ENCODE assay signal across 8 cellular contexts in the genomic region with DNA sequence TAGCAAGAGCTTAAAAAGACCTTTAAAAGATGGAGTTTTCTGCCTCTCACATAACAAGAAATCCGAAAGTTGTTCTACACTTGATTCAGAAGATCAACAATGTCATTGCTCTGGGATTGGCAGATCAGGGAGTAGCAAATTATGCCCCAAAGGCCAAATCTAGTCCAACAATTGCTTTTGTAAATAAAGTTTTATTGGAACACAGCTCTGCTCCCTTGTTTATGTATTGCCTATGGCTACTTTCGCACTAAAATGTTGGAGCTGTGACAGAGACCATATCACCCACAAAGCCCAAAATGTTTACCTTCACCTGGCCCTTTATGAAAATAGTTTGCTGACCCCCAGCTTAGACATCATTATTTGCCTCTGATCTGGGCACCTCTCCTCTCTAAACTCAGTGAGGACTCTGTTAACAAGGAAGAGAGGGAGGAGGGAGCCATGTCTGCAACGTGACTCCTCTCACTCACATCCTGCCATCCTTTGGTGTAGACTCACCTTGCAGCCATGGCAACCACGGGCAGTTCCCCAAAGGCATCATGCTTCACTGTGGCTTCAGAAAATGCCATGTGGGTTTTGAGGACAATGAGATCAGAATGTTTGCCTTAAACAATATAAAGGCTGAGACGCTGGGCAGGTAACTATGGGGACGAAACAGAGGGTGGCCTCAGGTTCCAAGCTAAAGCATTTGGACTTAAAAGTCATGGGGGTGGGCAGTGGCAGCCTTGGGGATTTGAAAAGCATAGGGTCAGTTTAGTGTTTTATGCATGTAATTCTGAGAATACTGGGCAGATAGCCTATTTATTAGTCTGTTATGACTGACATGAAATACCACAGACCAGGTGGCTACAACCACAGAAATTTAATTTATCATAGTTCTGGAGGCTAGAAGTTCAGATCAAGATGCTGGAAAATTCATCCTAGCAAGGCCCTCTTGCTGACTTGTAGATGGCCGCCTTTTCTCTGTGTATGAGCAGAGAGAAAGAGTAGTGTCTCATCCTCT.
A peak's percentile ranks its signal among the peaks of the same experiment; 100 is the strongest.
DNase-seq lines count a peak whose midpoint lies in the region; ATAC-seq and TF ChIP-seq lines count a peak whose summit lies in the region.

No MANE protein-coding gene starts in this region.

- H3K4me2 ChIP-seq in IMR-90 (ENCODE audit: low read depth, low read length) = no peak overlapping the region

- H3K56ac ChIP-seq in IMR-90 (ENCODE audit: extremely low read depth, insufficient read depth, low read length) = no peak overlapping the region

- no TSS peak for BruUV-seq in IMR-90 (replicated peaks; lab: Mats Ljungman, UMichigan)

- no peaks in the 10 kb centered on the region for H4K20me1 ChIP-seq in IMR-90 (ENCODE audit: insufficient read depth, low read length)

- no peaks in the 10 kb centered on the region for H3K27me3 ChIP-seq in IMR-90 (ENCODE audit: control insufficient read depth, insufficient read depth, low read length)

- POLR2A ChIA-PET in IMR-90 (lab: Charles Lee; ENCODE audit: unreplicated experiment) = no interaction called here

- intact Hi-C loops in IMR-90 (cut with micrococcal nuclease) = no loop called here

- DNase-seq in IMR-90 (no peak), T follicular helper cell (ENCODE audit: low read depth) (peak; percentile 64), DMS114 treated with DMSO at 0.1 percent for 48 hours (lab: John Stamatoyannopoulos, UW; ENCODE audit: unreplicated experiment) (no peak), putamen (ENCODE audit: low spot score) (no peak), NCI-H82 treated with DMSO at 0.1 percent for 48 hours (lab: John Stamatoyannopoulos, UW; ENCODE audit: unreplicated experiment) (no peak)
- peak; percentile 74 for DNase-seq in activated naive CD4-positive, alpha-beta T cell treated with Interleukin-2 at 50 U/mL for 16 hours
- peak; percentile 19 to 58 for DNase-seq in stimulated activated CD4-positive, alpha-beta T cell treated with anti-CD3 and anti-CD28 coated beads, Interleukin-4, amount 100 ng/mL, for 4 hours

- H4K91ac ChIP-seq in IMR-90 (ENCODE audit: insufficient read depth, low read depth, low read length) = no peak overlapping the region

- H3K9me1 ChIP-seq in IMR-90 (ENCODE audit: insufficient read depth, low read length) = no peaks in the 10 kb centered on the region

- no peak overlapping the region for H3K23ac ChIP-seq in IMR-90 (ENCODE audit: low read depth, low read length)

- H3K79me1 ChIP-seq in IMR-90 (ENCODE audit: low read depth in 1 of 2, low read length in 2 of 2) = no peaks in the 10 kb centered on the region

- no peak overlapping the region for H3K4ac ChIP-seq in IMR-90 (ENCODE audit: low read depth, low read length)

- no peak for TF ChIP-seq CTCF in IMR-90 (conservative IDR thresholded peaks at IDR 0.05; ENCODE audit: low read depth, low read length)

- H3K14ac ChIP-seq in IMR-90 (replicated peaks; ENCODE audit: low read depth, low read length) = no peak overlapping the region

- in situ Hi-C loops in IMR-90 (cut with MboI; ENCODE audit: low sequenced_read_pairs) = loop anchor here (5.0 kb wide), 1 partner anchor 225 kb away; no protein-coding TSS in a partner anchor

- dilution Hi-C loops in IMR-90 (cut with HindIII; ENCODE audit: low sequenced_read_pairs, unreplicated experiment) = no loop called here

- H3K9ac ChIP-seq in IMR-90 (ENCODE audit: low read depth, low read length) = no peak overlapping the region

- H4K5ac ChIP-seq in IMR-90 (ENCODE audit: low read depth, low read length) = peak overlapping the region; percentile 29; the same call in 1 of the 2 replicates

- ATAC-seq in IMR-90 (ENCODE audit: low read depth) (no peak), GM18873 (IDR thresholded peaks at IDR 0.05; ENCODE audit: low FRiP score, unreplicated experiment) (no peak)

- 93% methylated on average over 2 of the region's 7 CpGs; no CpG with 5 or more reads in 1 of the 2 experiments for WGBS in IMR-90 (ENCODE audit: extremely low coverage in 2 of 2, insufficient read length in 1 of 2), 2 experiments

- no peak overlapping the region for H2AK5ac ChIP-seq in IMR-90 (ENCODE audit: low read depth, low read length)

- no peak overlapping the region for H3K4me3 ChIP-seq in IMR-90 (ENCODE audit: insufficient read depth, low read depth, low read length)

- no peak for TF ChIP-seq POLR2A in IMR-90 (IDR thresholded peaks at IDR 0.05; ENCODE audit: low read depth, low read length)

- H2AFZ ChIP-seq in IMR-90 (replicated peaks; ENCODE audit: low read length, poor library complexity) = peak overlapping the region; percentile 39

- no peak overlapping the region for H2BK20ac ChIP-seq in IMR-90 (ENCODE audit: low read depth, low read length)

- no peak overlapping the region for H2BK15ac ChIP-seq in IMR-90 (ENCODE audit: low read depth, low read length)

- no peaks in the 10 kb centered on the region for H3K9me3 ChIP-seq in IMR-90 (ENCODE audit: control insufficient read depth, insufficient read depth, low read length)

- no peak overlapping the region for H3K27ac ChIP-seq in IMR-90 (ENCODE audit: insufficient read depth, low read length)

- no peak overlapping the region for H3K18ac ChIP-seq in IMR-90 (ENCODE audit: low read depth, low read length)

- H4K8ac ChIP-seq in IMR-90 (ENCODE audit: low read depth in 2 of 2, low read length in 2 of 2) = no peak overlapping the region

- no peaks in the 10 kb centered on the region for H3K36me3 ChIP-seq in IMR-90 (ENCODE audit: control insufficient read depth, insufficient read depth, low read length)

- peaks cover 2% of the 10 kb centered on the region; the same call in 1 of the 2 replicates for H3K4me1 ChIP-seq in IMR-90 (ENCODE audit: control insufficient read depth, insufficient read depth, low read length)

- no peak overlapping the region for H2BK5ac ChIP-seq in IMR-90 (ENCODE audit: low read depth, low read length, poor library complexity, severe bottlenecking)

- no peak overlapping the region for H2BK120ac ChIP-seq in IMR-90 (ENCODE audit: low read depth, low read length)

- no peak for TF ChIP-seq RAD21 in IMR-90 (IDR thresholded peaks at IDR 0.05; ENCODE audit: low read length)

- no peak overlapping the region for H2AK9ac ChIP-seq in IMR-90 (replicated peaks; ENCODE audit: low read depth, low read length, poor library complexity)

- CTCF ChIA-PET in IMR-90 (lab: Yijun Ruan, JAX) = no interaction called here

TF ChIP-seq in IMR-90, 13 proteins besides CTCF, POLR2A, EP300 and RAD21:
- no peak for TF ChIP-seq BHLHE40 (IDR thresholded peaks at IDR 0.05; ENCODE audit: low read depth, low read length)
- TF ChIP-seq, protein P1, sequence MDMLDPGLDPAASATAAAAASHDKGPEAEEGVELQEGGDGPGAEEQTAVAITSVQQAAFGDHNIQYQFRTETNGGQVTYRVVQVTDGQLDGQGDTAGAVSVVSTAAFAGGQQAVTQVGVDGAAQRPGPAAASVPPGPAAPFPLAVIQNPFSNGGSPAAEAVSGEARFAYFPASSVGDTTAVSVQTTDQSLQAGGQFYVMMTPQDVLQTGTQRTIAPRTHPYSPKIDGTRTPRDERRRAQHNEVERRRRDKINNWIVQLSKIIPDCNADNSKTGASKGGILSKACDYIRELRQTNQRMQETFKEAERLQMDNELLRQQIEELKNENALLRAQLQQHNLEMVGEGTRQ (IDR thresholded peaks at IDR 0.05; ENCODE audit: low read depth, low read length) = no peak
- TF ChIP-seq RFX5 (IDR thresholded peaks at IDR 0.05; ENCODE audit: low read depth, low read length) = no peak
- no peak for TF ChIP-seq MAFK (IDR thresholded peaks at IDR 0.05; ENCODE audit: low read depth, low read length)
- TF ChIP-seq RCOR1 (IDR thresholded peaks at IDR 0.05; ENCODE audit: insufficient replicate concordance, low read length) = no peak
TF ChIP-seq in IMR-90: peak in this region for 0.

Comparison
In these comparisons a context has a peak if more than half of its experiments do, and no peak if none do; other contexts are left out.
1. DNase-seq: peak in T follicular helper cell (single experiment), activated naive CD4-positive, alpha-beta T cell treated with Interleukin-2 at 50 U/mL for 16 hours (single experiment) and stimulated activated CD4-positive, alpha-beta T cell treated with anti-CD3 and anti-CD28 coated beads, Interleukin-4, amount 100 ng/mL, for 4 hours (2 of 2); none in IMR-90 (single experiment), DMS114 treated with DMSO at 0.1 percent for 48 hours (single experiment), putamen (single experiment) and NCI-H82 treated with DMSO at 0.1 percent for 48 hours (single experiment).